11 cellular contexts compared by ENCODE assay signal in the genomic region with DNA sequence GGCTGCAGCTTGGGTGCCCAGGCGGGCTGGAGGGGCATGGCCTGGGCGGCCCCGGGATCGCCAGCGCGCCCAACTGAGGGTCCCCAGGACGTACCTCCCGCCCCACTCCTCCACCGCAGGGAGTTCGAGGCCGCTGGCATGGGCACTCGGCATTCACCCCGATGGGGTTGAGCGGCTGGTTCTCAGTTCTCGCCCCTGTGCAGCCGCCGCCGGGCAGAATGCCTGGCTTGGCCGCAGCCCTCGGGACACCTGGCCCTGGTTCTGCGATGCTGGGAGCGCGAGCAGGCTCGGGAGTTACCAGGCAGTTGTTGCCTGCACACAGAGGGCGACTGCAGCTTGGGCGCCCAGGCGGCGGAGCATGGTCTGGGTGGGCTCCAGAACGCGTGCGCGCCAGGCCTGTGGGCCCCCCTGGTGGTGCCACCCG.
DNase-seq lines count a peak whose midpoint lies in the region; ATAC-seq, FAIRE-seq and TF ChIP-seq lines count a peak whose summit lies in the region.
"Had no signal": no experiment of that assay in that cellular context is flagged by ENCODE, and none has a peak within 500 bp of the region (broad histone marks: within the 10 kb centered on the region; RNA-seq: fewer than 3 reads in every experiment).

No MANE protein-coding gene starts in this region.

- no peak overlapping the region for H3K27ac Mint-ChIP-seq in natural killer cell
- no peak overlapping the region for H3K27ac Mint-ChIP-seq in natural killer cell treated with Interleukin-12 subunit alpha and Interleukin-12 subunit beta and Interleukin-15 and Interleukin-18, amount 100 ng/mL, for 72 hours
- no peak overlapping the region for H3K27ac Mint-ChIP-seq in memory B cell
- H3K27ac Mint-ChIP-seq: CD4-positive, alpha-beta T cell had no signal

- TF ChIP-seq RAD21 in K562 (CRISPR knock-in tag; conservative IDR thresholded peaks at IDR 0.05 in 1 of 2, IDR thresholded peaks at IDR 0.05 in 1 of 2), result no peak

- peak overlapping the region in 1 of 2 experiments; percentile 99; a peak in 3 of 4 replicates for H3K9ac ChIP-seq in K562 (ENCODE audit: insufficient read depth in 1 of 2, low read depth in 2 of 2, low read length in 2 of 2)

- H3K4me1 ChIP-seq in K562 (replicated peaks in 1 of 2; ENCODE audit: control insufficient read depth in 2 of 2, insufficient read depth in 2 of 2, low read length in 2 of 2), result peaks cover 9 to 19% of the 10 kb centered on the region in 2 experiments

- peak overlapping the region; percentile 82; the same call in 1 of the 2 replicates for H3K4me2 ChIP-seq in K562 (ENCODE audit: insufficient read depth, low read length)

- H3K4me3 Mint-ChIP-seq in natural killer cell (peak overlapping the region; percentile 67), memory B cell (peak overlapping the region; percentile 29)
- no peak overlapping the region for H3K4me3 Mint-ChIP-seq in natural killer cell treated with Interleukin-12 subunit alpha and Interleukin-12 subunit beta and Interleukin-15 and Interleukin-18, amount 100 ng/mL, for 72 hours

- H3K36me3 Mint-ChIP-seq in natural killer cell (no peaks in the 10 kb centered on the region), memory B cell (no peaks in the 10 kb centered on the region)
- no peaks in the 10 kb centered on the region for H3K36me3 Mint-ChIP-seq in natural killer cell treated with Interleukin-12 subunit alpha and Interleukin-12 subunit beta and Interleukin-15 and Interleukin-18, amount 100 ng/mL, for 72 hours

- POLR2A ChIA-PET in K562 (lab: Yijun Ruan, JAX), result interaction anchor here (0.8 to 2.0 kb wide), 6 partner anchors 8 to 132 kb away, joined by 3 to 7 read pairs (median 4); a partner anchor contains a TSS

- no peaks in the 10 kb centered on the region for H3K9me3 Mint-ChIP-seq in natural killer cell
- H3K9me3 Mint-ChIP-seq in natural killer cell treated with Interleukin-12 subunit alpha and Interleukin-12 subunit beta and Interleukin-15 and Interleukin-18, amount 100 ng/mL, for 72 hours, result no peaks in the 10 kb centered on the region
- peaks cover 5% of the 10 kb centered on the region for H3K9me3 Mint-ChIP-seq in memory B cell

- ATAC-seq in natural killer cell (no peak), K562 (no peak), memory B cell (ENCODE audit: low read depth) (no peak), GM21447 (IDR thresholded peaks at IDR 0.05; ENCODE audit: unreplicated experiment) (no peak)
- ATAC-seq in natural killer cell treated with Interleukin-12 subunit alpha and Interleukin-12 subunit beta and Interleukin-15 and Interleukin-18, amount 100 ng/mL, for 72 hours, result no peak

- no peak for TF ChIP-seq POLR2A in K562 (conservative IDR thresholded peaks at IDR 0.05)

- TF ChIP-seq EP300 in K562 (IDR thresholded peaks at IDR 0.05; ENCODE audit: low read length), result no peak

- in situ Hi-C loops in K562 (cut with MboI), result no loop called here

- FAIRE-seq in K562 (lab: Jason Lieb, UNC), result no peak

- H3K27ac ChIP-seq in K562 (ENCODE audit: extremely low read depth, low read depth, low read length), result no peak overlapping the region
- H3K27ac ChIP-seq: ovary had no signal

- H3K4me1 Mint-ChIP-seq in natural killer cell (no peaks in the 10 kb centered on the region), memory B cell (peaks cover 2% of the 10 kb centered on the region)
- no peaks in the 10 kb centered on the region for H3K4me1 Mint-ChIP-seq in natural killer cell treated with Interleukin-12 subunit alpha and Interleukin-12 subunit beta and Interleukin-15 and Interleukin-18, amount 100 ng/mL, for 72 hours (ENCODE audit: low read depth in 2 of 2)

- WGBS in K562 (ENCODE audit: insufficient coverage, low coverage, missing lambda C conversion rate), result 88% methylated on average over 13 of the region's 33 CpGs

- CTCF ChIA-PET in K562 (lab: Yijun Ruan, JAX; ENCODE audit: low intra/inter-chr PET ratio), result no interaction called here

- peak overlapping the region; percentile 72; the same call in 1 of the 2 replicates for H3K4me3 ChIP-seq in K562
- H3K4me3 ChIP-seq: body of pancreas, ovary had no signal

- H3K27me3 ChIP-seq in K562 (ENCODE audit: control insufficient read depth in 2 of 2, insufficient read depth in 2 of 2, low read length in 2 of 2), result no peaks in the 10 kb centered on the region

- peaks cover 16% of the 10 kb centered on the region for H3K79me2 ChIP-seq in K562 (ENCODE audit: control insufficient read depth, insufficient read depth, low read length)

- H3K9me1 ChIP-seq in K562 (ENCODE audit: control insufficient read depth, insufficient read depth, low read length), result no peaks in the 10 kb centered on the region

- H3K27me3 Mint-ChIP-seq in natural killer cell (ENCODE audit: low read depth in 2 of 2) (peaks cover 35 to 52% of the 10 kb centered on the region in 2 donors), memory B cell (peaks cover 6% of the 10 kb centered on the region)
- peaks cover 35 to 52% of the 10 kb centered on the region in 2 donors for H3K27me3 Mint-ChIP-seq in natural killer cell treated with Interleukin-12 subunit alpha and Interleukin-12 subunit beta and Interleukin-15 and Interleukin-18, amount 100 ng/mL, for 72 hours

- DNase-seq in natural killer cell (no peak), K562 (ENCODE audit: extremely low read depth in 1 of 4, low spot score in 3 of 4) (no peak), memory B cell (ENCODE audit: low spot score in 2 of 2) (no peak), SW480 (ENCODE audit: low spot score) (no peak), A172 (ENCODE audit: low spot score) (no peak), AG08396 (ENCODE audit: low spot score) (no peak)
- no peak for DNase-seq in natural killer cell treated with Interleukin-12 subunit alpha and Interleukin-12 subunit beta and Interleukin-15 and Interleukin-18, amount 100 ng/mL, for 72 hours (ENCODE audit: low spot score)

- intact Hi-C loops in natural killer cell (cut with micrococcal nuclease), result loop anchor here (10.0 kb wide), 1 partner anchor 177 kb away; no protein-coding TSS in a partner anchor
- intact Hi-C loops in K562 (cut with micrococcal nuclease), result no loop called here

- no TSS peak for BruUV-seq in K562 (replicated peaks; lab: Mats Ljungman, UMichigan)

- H4K20me1 ChIP-seq in K562 (replicated peaks; ENCODE audit: control insufficient read depth, insufficient read depth, low read length), result no peaks in the 10 kb centered on the region

- H3K9me3 ChIP-seq in K562 (replicated peaks; ENCODE audit: control insufficient read depth, insufficient read depth, low read depth, low read length), result no peaks in the 10 kb centered on the region
- H3K9me3 ChIP-seq: body of pancreas, ovary had no signal

- TF ChIP-seq CTCF in natural killer cell (IDR thresholded peaks at IDR 0.05), result no peak
- no peak for TF ChIP-seq CTCF in K562 (IDR thresholded peaks at IDR 0.05 in 2 of 3, conservative IDR thresholded peaks at IDR 0.05 in 1 of 3; ENCODE audit: insufficient read depth in 2 of 3, low read depth in 1 of 3, low read length in 3 of 3)

- H3K36me3 ChIP-seq in K562 (ENCODE audit: control insufficient read depth, insufficient read depth, low read length), result no peaks in the 10 kb centered on the region; the same call in 1 of the 3 replicates
- H3K36me3 ChIP-seq: ovary had no signal

- H2AFZ ChIP-seq in K562 (ENCODE audit: low read depth, low read length), result peak overlapping the region; percentile 95; the same call in 1 of the 2 replicates

TF ChIP-seq in K562, 482 proteins besides CTCF, POLR2A, EP300 and RAD21 (continues in another document):
- TF ChIP-seq ZNF384 (IDR thresholded peaks at IDR 0.05; ENCODE audit: low read depth, low read length), result no peak
- TF ChIP-seq, protein P1, sequence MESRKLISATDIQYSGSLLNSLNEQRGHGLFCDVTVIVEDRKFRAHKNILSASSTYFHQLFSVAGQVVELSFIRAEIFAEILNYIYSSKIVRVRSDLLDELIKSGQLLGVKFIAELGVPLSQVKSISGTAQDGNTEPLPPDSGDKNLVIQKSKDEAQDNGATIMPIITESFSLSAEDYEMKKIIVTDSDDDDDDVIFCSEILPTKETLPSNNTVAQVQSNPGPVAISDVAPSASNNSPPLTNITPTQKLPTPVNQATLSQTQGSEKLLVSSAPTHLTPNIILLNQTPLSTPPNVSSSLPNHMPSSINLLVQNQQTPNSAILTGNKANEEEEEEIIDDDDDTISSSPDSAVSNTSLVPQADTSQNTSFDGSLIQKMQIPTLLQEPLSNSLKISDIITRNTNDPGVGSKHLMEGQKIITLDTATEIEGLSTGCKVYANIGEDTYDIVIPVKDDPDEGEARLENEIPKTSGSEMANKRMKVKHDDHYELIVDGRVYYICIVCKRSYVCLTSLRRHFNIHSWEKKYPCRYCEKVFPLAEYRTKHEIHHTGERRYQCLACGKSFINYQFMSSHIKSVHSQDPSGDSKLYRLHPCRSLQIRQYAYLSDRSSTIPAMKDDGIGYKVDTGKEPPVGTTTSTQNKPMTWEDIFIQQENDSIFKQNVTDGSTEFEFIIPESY (CRISPR knock-in tag; IDR thresholded peaks at IDR 0.05), result no peak
- TF ChIP-seq BRCA1 (IDR thresholded peaks at IDR 0.05), result no peak
- TF ChIP-seq BRCA1 (CRISPR knock-in tag; IDR thresholded peaks at IDR 0.05), result no peak
- TF ChIP-seq, protein P2, sequence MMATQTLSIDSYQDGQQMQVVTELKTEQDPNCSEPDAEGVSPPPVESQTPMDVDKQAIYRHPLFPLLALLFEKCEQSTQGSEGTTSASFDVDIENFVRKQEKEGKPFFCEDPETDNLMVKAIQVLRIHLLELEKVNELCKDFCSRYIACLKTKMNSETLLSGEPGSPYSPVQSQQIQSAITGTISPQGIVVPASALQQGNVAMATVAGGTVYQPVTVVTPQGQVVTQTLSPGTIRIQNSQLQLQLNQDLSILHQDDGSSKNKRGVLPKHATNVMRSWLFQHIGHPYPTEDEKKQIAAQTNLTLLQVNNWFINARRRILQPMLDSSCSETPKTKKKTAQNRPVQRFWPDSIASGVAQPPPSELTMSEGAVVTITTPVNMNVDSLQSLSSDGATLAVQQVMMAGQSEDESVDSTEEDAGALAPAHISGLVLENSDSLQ (IDR thresholded peaks at IDR 0.05), result no peak
- no peak for TF ChIP-seq MXI1 (IDR thresholded peaks at IDR 0.05; ENCODE audit: low read depth, low read length)
- 0 out of 2 replicates have a peak, but pooled peaks have one; percentile 20 for TF ChIP-seq SRSF1 (IDR thresholded peaks at IDR 0.05; ENCODE audit: low read depth, low read length)
- TF ChIP-seq ZBED1 (IDR thresholded peaks at IDR 0.05), result no peak
- TF ChIP-seq RBM39 (optimal IDR thresholded peaks at IDR 0.05; ENCODE audit: low read depth, low read length), result no peak
- TF ChIP-seq ZNF3 (CRISPR knock-in tag; IDR thresholded peaks at IDR 0.05), result no peak
- no peak for TF ChIP-seq ZNF551 (CRISPR knock-in tag; IDR thresholded peaks at IDR 0.05)
- TF ChIP-seq, protein P3, sequence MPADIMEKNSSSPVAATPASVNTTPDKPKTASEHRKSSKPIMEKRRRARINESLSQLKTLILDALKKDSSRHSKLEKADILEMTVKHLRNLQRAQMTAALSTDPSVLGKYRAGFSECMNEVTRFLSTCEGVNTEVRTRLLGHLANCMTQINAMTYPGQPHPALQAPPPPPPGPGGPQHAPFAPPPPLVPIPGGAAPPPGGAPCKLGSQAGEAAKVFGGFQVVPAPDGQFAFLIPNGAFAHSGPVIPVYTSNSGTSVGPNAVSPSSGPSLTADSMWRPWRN (IDR thresholded peaks at IDR 0.05; ENCODE audit: low read depth), result no peak
- peak; percentile 10; the same call in 1 of the 2 replicates for TF ChIP-seq HNRNPL (IDR thresholded peaks at IDR 0.05; ENCODE audit: low read depth, low read length)
